29 cellular contexts compared by ENCODE assay signal in the genomic region with DNA sequence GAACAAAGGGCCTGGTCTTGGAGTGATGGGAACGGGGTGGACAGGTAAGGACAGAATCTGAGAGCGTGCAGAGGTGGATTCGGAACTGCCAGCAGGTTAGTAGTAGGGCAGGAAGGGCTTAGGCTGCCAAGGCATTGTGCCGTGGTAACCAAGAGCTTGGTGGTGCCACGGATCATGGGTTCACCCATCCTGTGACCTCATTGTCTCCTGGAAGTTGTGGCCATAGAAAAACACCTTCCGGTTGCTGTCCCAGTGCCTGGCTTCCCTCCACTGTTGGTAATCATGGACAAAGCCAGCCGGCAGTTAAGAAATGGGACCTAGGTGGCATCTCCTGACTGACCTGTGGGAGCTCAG. TPM values are rescaled to one million over a fixed set of nuclear protein-coding genes. Genes with fewer than 3 reads are reported as not detected.
DNase-seq lines count a peak whose midpoint lies in the region; ATAC-seq and TF ChIP-seq lines count a peak whose summit lies in the region.
"Had no signal": no experiment of that assay in that cellular context is flagged by ENCODE, and none has a peak within 500 bp of the region (broad histone marks: within the 10 kb centered on the region; RNA-seq: fewer than 3 reads in every experiment).

No MANE protein-coding gene starts in this region.

- H3K27me3 Mint-ChIP-seq in endothelial cell (ENCODE audit: unreplicated experiment): no peaks in the 10 kb centered on the region
- no peaks in the 10 kb centered on the region for H3K27me3 Mint-ChIP-seq in type B pancreatic cell
- H3K27me3 Mint-ChIP-seq in CD14-positive monocyte (ENCODE audit: low read depth in 3 of 3): peaks cover 0 to 5% (median 4%) of the 10 kb centered on the region in 3 donors

- DNase-seq in SK-N-SH (no peak), endothelial cell (ENCODE audit: low spot score) (no peak), type B pancreatic cell (ENCODE audit: extremely low spot score, unreplicated experiment) (no peak), NCI-H2029 treated with DMSO at 0.1 percent for 48 hours (lab: John Stamatoyannopoulos, UW) (no peak), CD14-positive monocyte (ENCODE audit: low spot score) (no peak), left colon (no peak)
- DNase-seq: activated B cell treated with CpG ODN at 0.5 μM for 24 hours; activated CD4-positive, alpha-beta T cell treated with anti-CD3 and anti-CD28 coated beads, Interleukin-2, amount 50 U/mL, for 1 hour; activated naive CD4-positive, alpha-beta T cell; activated T-cell treated with anti-CD3 and anti-CD28 coated beads, Interleukin-2, amount 50 U/mL, for 48 hours; DMS53; endodermal cell; gastrocnemius medialis; hypothalamus; immature natural killer cell; naive thymus-derived CD4-positive, alpha-beta T cell; NCI-H1694 treated with DMSO at 0.1 percent for 48 hours; NCI-H2171; NK-92 treated with Interleukin-12 subunit alpha and Interleukin-12 subunit beta, amount 100 ng/mL, for 24 hours; PC-3; stimulated activated naive CD4-positive, alpha-beta T cell; SW 1271; T-helper 9 cell; testis had no signal

- H3K27me3 ChIP-seq in SK-N-SH (ENCODE audit: insufficient read depth): no peaks in the 10 kb centered on the region
- H3K27me3 ChIP-seq in muscle layer of duodenum (ENCODE audit: low read depth, low read length): no peaks in the 10 kb centered on the region
- H3K27me3 ChIP-seq: gastrocnemius medialis, testis had no signal

- peaks cover 0 to 65% of the 10 kb centered on the region in 2 experiments; a peak in 2 of 4 replicates for H3K4me1 ChIP-seq in SK-N-SH (ENCODE audit: control insufficient read depth in 1 of 2, insufficient read depth in 2 of 2, low read depth in 1 of 2, low read length in 1 of 2)
- H3K4me1 ChIP-seq in muscle layer of duodenum (ENCODE audit: control insufficient read depth in 1 of 2, insufficient read depth in 2 of 2, low read length in 2 of 2): no peaks in the 10 kb centered on the region
- H3K4me1 ChIP-seq: gastrocnemius medialis, testis had no signal

- H3K9me3 ChIP-seq in SK-N-SH: no peaks in the 10 kb centered on the region
- no peaks in the 10 kb centered on the region for H3K9me3 ChIP-seq in muscle layer of duodenum (ENCODE audit: control insufficient read depth in 1 of 2, low read length in 2 of 2)
- H3K9me3 ChIP-seq: gastrocnemius medialis, testis had no signal

- 96% methylated on average over 7 of the region's 7 CpGs for WGBS in SK-N-SH (ENCODE audit: low lambda C conversion rate)

- H3K4me2 ChIP-seq in SK-N-SH: peak overlapping the region; percentile 55; the same call in 1 of the 2 replicates

- no peak overlapping the region for H2AFZ ChIP-seq in SK-N-SH (ENCODE audit: low read depth)

- no peak for TF ChIP-seq RAD21 in SK-N-SH (IDR thresholded peaks at IDR 0.05; ENCODE audit: low read length)

- TF ChIP-seq CTCF in SK-N-SH (IDR thresholded peaks at IDR 0.05): no peak
- no peak for TF ChIP-seq CTCF in endothelial cell (IDR thresholded peaks at IDR 0.05; ENCODE audit: unreplicated experiment)
- TF ChIP-seq CTCF in type B pancreatic cell (conservative IDR thresholded peaks at IDR 0.05): no peak
- TF ChIP-seq CTCF in CD14-positive monocyte (IDR thresholded peaks at IDR 0.05): no peak

- H3K36me3 Mint-ChIP-seq in endothelial cell (ENCODE audit: low read depth, unreplicated experiment) (peaks cover 56% of the 10 kb centered on the region), type B pancreatic cell (peaks cover 20% of the 10 kb centered on the region), CD14-positive monocyte (no peaks in the 10 kb centered on the region)
- H3K36me3 Mint-ChIP-seq: immature natural killer cell had no signal

- H3K9me2 ChIP-seq in SK-N-SH: no peaks in the 10 kb centered on the region

- H3K4me3 ChIP-seq in SK-N-SH (ENCODE audit: low read depth in 2 of 2, low read length in 1 of 2): no peak overlapping the region
- H3K4me3 ChIP-seq in muscle layer of duodenum (ENCODE audit: low read depth in 1 of 2, low read length in 2 of 2): no peak overlapping the region
- H3K4me3 ChIP-seq: gastrocnemius medialis, testis had no signal

- H3K9ac ChIP-seq in SK-N-SH: no peak overlapping the region

- no peak for TF ChIP-seq EP300 in SK-N-SH (IDR thresholded peaks at IDR 0.05; ENCODE audit: borderline replicate concordance in 1 of 2, low read depth in 1 of 2, low read length in 1 of 2)

- ATAC-seq in left colon: no peak
- ATAC-seq: gastrocnemius medialis; naive thymus-derived CD4-positive, alpha-beta T cell; PC-3; Right ventricle myocardium inferior had no signal

- peak overlapping the region; percentile 52 to 97; a peak in 3 of 4 replicates for H3K27ac ChIP-seq in SK-N-SH (ENCODE audit: low read depth in 2 of 2, low read length in 1 of 2)
- H3K27ac ChIP-seq in muscle layer of duodenum (ENCODE audit: low read length): peak overlapping the region; percentile 11
- H3K27ac ChIP-seq: gastrocnemius medialis, testis had no signal

- intact Hi-C loops in CD14-positive monocyte (cut with micrococcal nuclease): no loop called here
- intact Hi-C loops in left colon (cut with DNase I, micrococcal nuclease): no loop called here

- CTCF ChIA-PET in SK-N-SH (lab: Yijun Ruan, JAX): interaction anchor here (1.1 to 3.2 kb wide), 5 partner anchors 11 to 74 kb away, joined by 3 to 22 read pairs (median 5); partner anchors contain the start of gene TOR2A

- no peaks in the 10 kb centered on the region for H4K20me1 ChIP-seq in SK-N-SH (ENCODE audit: insufficient read depth)

- no peaks in the 10 kb centered on the region for H3K9me3 Mint-ChIP-seq in endothelial cell (ENCODE audit: unreplicated experiment)
- no peaks in the 10 kb centered on the region for H3K9me3 Mint-ChIP-seq in type B pancreatic cell
- peaks cover 0 to 1% (median 0%) of the 10 kb centered on the region in 7 donors for H3K9me3 Mint-ChIP-seq in CD14-positive monocyte
- H3K9me3 Mint-ChIP-seq: activated B cell treated with CpG ODN at 0.5 μM for 24 hours; endodermal cell; immature natural killer cell; naive thymus-derived CD4-positive, alpha-beta T cell had no signal

- peak overlapping the region; percentile 71 for H3K27ac Mint-ChIP-seq in endothelial cell (ENCODE audit: unreplicated experiment)
- peak overlapping the region; percentile 79 for H3K27ac Mint-ChIP-seq in type B pancreatic cell
- no peak overlapping the region for H3K27ac Mint-ChIP-seq in CD14-positive monocyte
- H3K27ac Mint-ChIP-seq: activated B cell treated with CpG ODN at 0.5 μM for 24 hours, endodermal cell, immature natural killer cell had no signal

- POLR2A ChIA-PET in SK-N-SH (lab: Yijun Ruan, JAX): interaction anchor here (0.9 to 2.4 kb wide), 4 partner anchors 31 to 70 kb away, joined by 3 to 14 read pairs (median 10); partner anchors contain the start of gene STXBP1

- H3K4me3 Mint-ChIP-seq in endothelial cell (ENCODE audit: unreplicated experiment) (peak overlapping the region; percentile 71), type B pancreatic cell (no peak overlapping the region), CD14-positive monocyte (no peak overlapping the region)
- H3K4me3 Mint-ChIP-seq: activated B cell treated with CpG ODN at 0.5 μM for 24 hours; endodermal cell; immature natural killer cell; naive thymus-derived CD4-positive, alpha-beta T cell had no signal

- H3K36me3 ChIP-seq in SK-N-SH (replicated peaks in 1 of 2; ENCODE audit: control insufficient read depth in 1 of 2, insufficient read depth in 2 of 2, low read length in 1 of 2) (peaks cover 22 to 43% of the 10 kb centered on the region in 2 experiments), muscle layer of duodenum (ENCODE audit: control insufficient read depth in 1 of 2, insufficient read depth in 2 of 2, low read length in 2 of 2) (peaks cover 25 to 74% of the 10 kb centered on the region in 2 donors)

- H3F3A ChIP-seq in SK-N-SH (replicated peaks; ENCODE audit: insufficient read depth): peaks cover 4% of the 10 kb centered on the region

- H3K4me1 Mint-ChIP-seq in endothelial cell (ENCODE audit: unreplicated experiment) (no peaks in the 10 kb centered on the region), type B pancreatic cell (ENCODE audit: unreplicated experiment) (peaks cover 41% of the 10 kb centered on the region), CD14-positive monocyte (peaks cover 9% of the 10 kb centered on the region)
- H3K4me1 Mint-ChIP-seq: activated B cell treated with CpG ODN at 0.5 μM for 24 hours; immature natural killer cell; naive thymus-derived CD4-positive, alpha-beta T cell had no signal

- H3K79me2 ChIP-seq in SK-N-SH (ENCODE audit: insufficient read depth): no peaks in the 10 kb centered on the region

TF ChIP-seq in SK-N-SH, 30 proteins besides CTCF, POLR2A, EP300 and RAD21 (continues in another document):
- TF ChIP-seq GABPA (IDR thresholded peaks at IDR 0.05; ENCODE audit: low read depth) (no peak), FOXM1 (IDR thresholded peaks at IDR 0.05; ENCODE audit: low read depth) (no peak), EZH2phosphoT487 (IDR thresholded peaks at IDR 0.05; ENCODE audit: borderline replicate concordance, low read depth) (no peak)

RNA-seq across cellular contexts. Expression of gene CFAP157, which starts 42.5 kb away (rescaled TPM):
- 0.19 and 0.25 TPM in 2 replicates for polyA plus RNA-seq in SK-N-SH (2012; rRNA removed)
- polyA plus RNA-seq in SK-N-SH (2012; cell fraction: cytosol; rRNA removed): 0.01 and 0.05 TPM in 2 replicates
- 2.4 and 2.9 TPM in 2 replicates for polyA plus RNA-seq in SK-N-SH (2012; cell fraction: nucleus; rRNA removed)
- total RNA-seq in endothelial cell (ENCODE audit: unreplicated experiment): 0.85 TPM
- total RNA-seq in type B pancreatic cell (ENCODE audit: low replicate concordance): 0.26 and 8.0 TPM in 2 replicates
- under 1 TPM; 0.06 to 0.09 TPM for polyA plus RNA-seq in CD14-positive monocyte
- under 1 TPM in 1 of 2 donors, not detected in 1; 0.14 TPM for total RNA-seq in left colon
- total RNA-seq: activated B cell treated with CpG ODN at 0.5 μM for 24 hours, chondrocyte, gastrocnemius medialis, osteoblast, PC-3, Right ventricle myocardium inferior had no signal
- polyA plus RNA-seq: BJ had no signal

RNA-seq across cellular contexts. Expression of gene PTRH1, which starts 51.2 kb away (rescaled TPM):
- polyA plus RNA-seq in SK-N-SH (2012; rRNA removed) (41.1 and 42.2 TPM in 2 replicates), CD14-positive monocyte (10 to 100 TPM; 19.5 to 19.9 TPM)
- polyA plus RNA-seq in SK-N-SH (2012; cell fraction: cytosol; rRNA removed): 22.6 and 29.7 TPM in 2 replicates
- polyA plus RNA-seq in SK-N-SH (2012; cell fraction: nucleus; rRNA removed): 31.8 and 53.9 TPM in 2 replicates
- total RNA-seq in endothelial cell (ENCODE audit: unreplicated experiment) (15.3 TPM), type B pancreatic cell (ENCODE audit: low replicate concordance) (12.0 and 13.9 TPM in 2 replicates), left colon (1 to 10 TPM; 5.5 to 8.3 TPM)

RNA-seq across cellular contexts. Expression of gene TTC16, which starts 51.6 kb away (rescaled TPM):
- polyA plus RNA-seq in SK-N-SH (2012; rRNA removed): 0.03 and 0.05 TPM in 2 replicates
- 0.01 and 0.03 TPM in 2 replicates for polyA plus RNA-seq in SK-N-SH (2012; cell fraction: cytosol; rRNA removed)
- 0.21 and 0.24 TPM in 2 replicates for polyA plus RNA-seq in SK-N-SH (2012; cell fraction: nucleus; rRNA removed)
- 0.08 TPM for total RNA-seq in endothelial cell (ENCODE audit: unreplicated experiment)
- 0.10 TPM in 1 of 2 replicates, not detected in the other for total RNA-seq in type B pancreatic cell (ENCODE audit: low replicate concordance)
- polyA plus RNA-seq in CD14-positive monocyte: under 1 TPM in 1 of 2 donors, not detected in 1; 0.04 TPM
- under 1 TPM in 1 of 2 donors, not detected in 1; 0.08 TPM for total RNA-seq in left colon
- total RNA-seq: activated B cell treated with CpG ODN at 0.5 μM for 24 hours, chondrocyte, endodermal cell, gastrocnemius medialis had no signal

RNA-seq across cellular contexts. Expression of gene STXBP1, which starts 52.2 kb away (rescaled TPM):
- polyA plus RNA-seq in SK-N-SH (2012; rRNA removed) (33.0 and 44.3 TPM in 2 replicates), CD14-positive monocyte (under 1 TPM in 1 of 2 donors, not detected in 1; 0.59 TPM)
- 39.2 and 49.4 TPM in 2 replicates for polyA plus RNA-seq in SK-N-SH (2012; cell fraction: cytosol; rRNA removed)
- 61.1 and 68.8 TPM in 2 replicates for polyA plus RNA-seq in SK-N-SH (2012; cell fraction: nucleus; rRNA removed)
- total RNA-seq in endothelial cell (ENCODE audit: unreplicated experiment) (113 TPM), type B pancreatic cell (ENCODE audit: low replicate concordance) (43.1 and 48.8 TPM in 2 replicates), left colon (10 to 100 TPM in 1 of 2 donors, 1 to 10 TPM in 1; 9.0 to 15.0 TPM)

Comparison
In these comparisons a context has a peak if more than half of its experiments do, and no peak if none do; other contexts are left out.
1. H3K27ac Mint-ChIP-seq: peak in endothelial cell (single experiment) and type B pancreatic cell (single experiment); none in CD14-positive monocyte (0 of 7).